Comparison of ENCODE assay signal across 9 cellular contexts in genomic region chr9:34190996-34191892, GRCh38. TPM values are rescaled to one million over a fixed set of nuclear protein-coding genes. Genes with fewer than 3 reads are reported as not detected.
DNase-seq lines count a peak whose midpoint lies in the region; ATAC-seq, FAIRE-seq and TF ChIP-seq lines count a peak whose summit lies in the region.
"Had no signal": no experiment of that assay in that cellular context is flagged by ENCODE, and none has a peak within 500 bp of the region (broad histone marks: within the 10 kb centered on the region; RNA-seq: fewer than 3 reads in every experiment).

No MANE protein-coding gene starts in this region.

- CTCF ChIA-PET in WTC11 (lab: Charles Lee): interaction anchor here (0.7 to 1.7 kb wide), 6 partner anchors 9 to 65 kb away, joined by 3 to 8 read pairs (median 3); partner anchors contain the start of gene UBAP1

- in situ Hi-C loops in HAP-1 (cut with MboI; ENCODE audit: low sequenced_read_pairs): no loop called here

- TF ChIP-seq RAD21 in liver (IDR thresholded peaks at IDR 0.05): peak; percentile 44 to 63

- H3K9me3 Mint-ChIP-seq in CD14-positive monocyte: peaks cover 0 to under 1% (median 0%) of the 10 kb centered on the region in 7 donors
- no peaks in the 10 kb centered on the region for H3K9me3 Mint-ChIP-seq in WTC11
- no peaks in the 10 kb centered on the region for H3K9me3 Mint-ChIP-seq in effector memory CD8-positive, alpha-beta T cell

- POLR2A ChIA-PET in WTC11 (lab: Charles Lee): interaction anchor here (0.7 kb wide), 1 partner anchor 307 kb away, joined by 5 read pairs; no protein-coding TSS in a partner anchor

- ATAC-seq in WTC11: no peak
- ATAC-seq in effector memory CD8-positive, alpha-beta T cell (replicated peaks): no peak
- no peak for ATAC-seq in HG03565 (IDR thresholded peaks at IDR 0.05; ENCODE audit: unreplicated experiment)

- H3K36me3 Mint-ChIP-seq in CD14-positive monocyte: peaks cover 24 to 29% of the 10 kb centered on the region in 2 donors
- H3K36me3 Mint-ChIP-seq in WTC11: no peaks in the 10 kb centered on the region
- H3K36me3 Mint-ChIP-seq in effector memory CD8-positive, alpha-beta T cell (ENCODE audit: insufficient read depth): peaks cover 43% of the 10 kb centered on the region

- peak overlapping the region in 5 of 7 donors; percentile 30 to 70 (median 57) for H3K27ac Mint-ChIP-seq in CD14-positive monocyte
- peak overlapping the region; percentile 91 for H3K27ac Mint-ChIP-seq in WTC11
- peak overlapping the region in 1 of 2 donors; percentile 88 for H3K27ac Mint-ChIP-seq in effector memory CD8-positive, alpha-beta T cell

- H3K36me3 ChIP-seq in HAP-1 (replicated peaks) (no peaks in the 10 kb centered on the region), liver (ENCODE audit: control insufficient read depth in 4 of 4, insufficient read depth in 3 of 4, low read depth in 1 of 4, low read length in 3 of 4) (no peaks in the 10 kb centered on the region)

- no peak overlapping the region for H3K4me3 Mint-ChIP-seq in CD14-positive monocyte
- no peak overlapping the region for H3K4me3 Mint-ChIP-seq in WTC11
- H3K4me3 Mint-ChIP-seq in effector memory CD8-positive, alpha-beta T cell: no peak overlapping the region

- no peak overlapping the region for H3K4me3 ChIP-seq in HAP-1
- H3K4me3 ChIP-seq in liver (ENCODE audit: low read depth in 1 of 3, low read length in 3 of 3): no peak overlapping the region

- 32% methylated on average over 5 of the region's 5 CpGs for WGBS in liver

- H3K27me3 ChIP-seq in HAP-1 (ENCODE audit: low read depth): no peaks in the 10 kb centered on the region
- no peaks in the 10 kb centered on the region for H3K27me3 ChIP-seq in liver (ENCODE audit: control insufficient read depth in 4 of 4, insufficient read depth in 4 of 4, low read length in 3 of 4)

- TF ChIP-seq CTCF in CD14-positive monocyte (IDR thresholded peaks at IDR 0.05): no peak
- TF ChIP-seq CTCF in WTC11 (IDR thresholded peaks at IDR 0.05): no peak
- peak; percentile 33 for TF ChIP-seq CTCF in liver (IDR thresholded peaks at IDR 0.05; ENCODE audit: low read depth, low read length, missing input control)

- peaks cover 15% of the 10 kb centered on the region for H3K4me1 ChIP-seq in HAP-1
- H3K4me1 ChIP-seq in liver (ENCODE audit: control insufficient read depth in 4 of 4, insufficient read depth in 4 of 4, low read length in 3 of 4): peaks cover 7 to 19% (median 11%) of the 10 kb centered on the region in 4 donors

- DNase-seq in CD14-positive monocyte (ENCODE audit: low spot score): no peak
- peak; percentile 51 to 53 for DNase-seq in HAP-1 (ENCODE audit: low spot score in 2 of 2)
- DNase-seq in WTC11 (ENCODE audit: low spot score): no peak
- DNase-seq in effector memory CD8-positive, alpha-beta T cell: no peak
- no peak for DNase-seq in HTR-8/SVneo (ENCODE audit: insufficient read length, low spot score)
- no peak for DNase-seq in substantia nigra (lab: John Stamatoyannopoulos, UW)
- DNase-seq: activated effector memory CD4-positive, alpha-beta T cell treated with anti-CD3 and anti-CD28 coated beads, Interleukin-2, amount 50 U/mL, for 16 hours had no signal

- intact Hi-C loops in CD14-positive monocyte (cut with micrococcal nuclease): loop anchor here in 1 of 2 donors (5.0 kb wide), 1 partner anchor 64 kb away; the partner anchor contains the start of gene DCAF12

- H3K9ac ChIP-seq in liver (ENCODE audit: low read depth in 1 of 2, low read length in 2 of 2): no peak overlapping the region

- H3K27ac ChIP-seq in liver (ENCODE audit: low read depth in 1 of 2, low read length in 2 of 2) (peak overlapping the region; percentile 28 to 33), substantia nigra (ENCODE audit: low read depth, low read length, poor library complexity, severe bottlenecking) (no peak overlapping the region)

- H3K9me3 ChIP-seq in HAP-1 (no peaks in the 10 kb centered on the region; the same call in 1 of the 2 replicates), liver (ENCODE audit: control insufficient read depth in 4 of 4, low read length in 3 of 4) (no peaks in the 10 kb centered on the region)

- peaks cover 35% of the 10 kb centered on the region for H3K4me1 Mint-ChIP-seq in CD14-positive monocyte
- H3K4me1 Mint-ChIP-seq in WTC11: peaks cover 6% of the 10 kb centered on the region
- H3K4me1 Mint-ChIP-seq in effector memory CD8-positive, alpha-beta T cell (ENCODE audit: low read depth in 2 of 2): peaks cover 30 to 50% of the 10 kb centered on the region in 2 donors

- no peak for FAIRE-seq in HTR-8/SVneo (lab: Jason Lieb, UNC)

- no peaks in the 10 kb centered on the region for H3K27me3 Mint-ChIP-seq in CD14-positive monocyte (ENCODE audit: low read depth in 3 of 3)
- no peaks in the 10 kb centered on the region for H3K27me3 Mint-ChIP-seq in WTC11 (ENCODE audit: low read depth)
- H3K27me3 Mint-ChIP-seq in effector memory CD8-positive, alpha-beta T cell: no peaks in the 10 kb centered on the region

TF ChIP-seq in WTC11, 78 proteins besides CTCF, POLR2A, EP300 and RAD21:
- TF ChIP-seq GABPB1 (CRISPR knock-in tag; IDR thresholded peaks at IDR 0.05): 0 out of 2 replicates have a peak, but pooled peaks have one; percentile 10
- TF ChIP-seq, protein P1, sequence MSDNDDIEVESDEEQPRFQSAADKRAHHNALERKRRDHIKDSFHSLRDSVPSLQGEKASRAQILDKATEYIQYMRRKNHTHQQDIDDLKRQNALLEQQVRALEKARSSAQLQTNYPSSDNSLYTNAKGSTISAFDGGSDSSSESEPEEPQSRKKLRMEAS (CRISPR knock-in tag; IDR thresholded peaks at IDR 0.05): no peak
TF ChIP-seq in WTC11: peak in this region for 1.

TF ChIP-seq in liver, 16 proteins besides CTCF, POLR2A, EP300 and RAD21:
- TF ChIP-seq, protein P1 (IDR thresholded peaks at IDR 0.05): no peak
- TF ChIP-seq RXRA (IDR thresholded peaks at IDR 0.05) (peak in 1 of 2 donors; percentile 39), FOXA2 (IDR thresholded peaks at IDR 0.05) (peak; percentile 49), REST (IDR thresholded peaks at IDR 0.05) (peak; percentile 21), HNF4A (conservative IDR thresholded peaks at IDR 0.05) (peak; percentile 37 to 40), NR2F2 (IDR thresholded peaks at IDR 0.05) (no peak), EGR1 (IDR thresholded peaks at IDR 0.05; ENCODE audit: low read depth in 2 of 2) (no peak), YY1 (IDR thresholded peaks at IDR 0.05) (peak; percentile 74), JUND (IDR thresholded peaks at IDR 0.05) (no peak), FOXA1 (IDR thresholded peaks at IDR 0.05) (no peak), ZBTB33 (IDR thresholded peaks at IDR 0.05) (no peak), GABPA (IDR thresholded peaks at IDR 0.05 in 1 of 2, conservative IDR thresholded peaks at IDR 0.05 in 1 of 2) (no peak), HNF4G (IDR thresholded peaks at IDR 0.05) (no peak), TAF1 (conservative IDR thresholded peaks at IDR 0.05) (no peak), SP1 (IDR thresholded peaks at IDR 0.05) (no peak)
- TF ChIP-seq, protein P2, sequence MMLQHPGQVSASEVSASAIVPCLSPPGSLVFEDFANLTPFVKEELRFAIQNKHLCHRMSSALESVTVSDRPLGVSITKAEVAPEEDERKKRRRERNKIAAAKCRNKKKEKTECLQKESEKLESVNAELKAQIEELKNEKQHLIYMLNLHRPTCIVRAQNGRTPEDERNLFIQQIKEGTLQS (IDR thresholded peaks at IDR 0.05): no peak

RNA-seq across cellular contexts. Expression of gene UBAP1, which starts 12.4 kb away (rescaled TPM):
- polyA plus RNA-seq in CD14-positive monocyte: 10 to 100 TPM; 39.2 to 44.5 TPM
- 23.9 to 26.3 TPM (median 25.7 TPM) in 3 replicates for total RNA-seq in WTC11 (2021)
- total RNA-seq in liver: 10 to 100 TPM; 23.4 to 31.6 TPM
- 10 to 100 TPM; 21.2 to 24.0 TPM for polyA plus RNA-seq in liver

Comparison
In these comparisons a context has a peak if more than half of its experiments do, and no peak if none do; other contexts are left out.
1. DNase-seq: peak in HAP-1 (2 of 2); none in CD14-positive monocyte (single experiment), WTC11 (single experiment), effector memory CD8-positive, alpha-beta T cell (0 of 3), HTR-8/SVneo (single experiment) and substantia nigra (0 of 49).